Comparison of ENCODE assay signal across 10 cellular contexts in the genomic region with DNA sequence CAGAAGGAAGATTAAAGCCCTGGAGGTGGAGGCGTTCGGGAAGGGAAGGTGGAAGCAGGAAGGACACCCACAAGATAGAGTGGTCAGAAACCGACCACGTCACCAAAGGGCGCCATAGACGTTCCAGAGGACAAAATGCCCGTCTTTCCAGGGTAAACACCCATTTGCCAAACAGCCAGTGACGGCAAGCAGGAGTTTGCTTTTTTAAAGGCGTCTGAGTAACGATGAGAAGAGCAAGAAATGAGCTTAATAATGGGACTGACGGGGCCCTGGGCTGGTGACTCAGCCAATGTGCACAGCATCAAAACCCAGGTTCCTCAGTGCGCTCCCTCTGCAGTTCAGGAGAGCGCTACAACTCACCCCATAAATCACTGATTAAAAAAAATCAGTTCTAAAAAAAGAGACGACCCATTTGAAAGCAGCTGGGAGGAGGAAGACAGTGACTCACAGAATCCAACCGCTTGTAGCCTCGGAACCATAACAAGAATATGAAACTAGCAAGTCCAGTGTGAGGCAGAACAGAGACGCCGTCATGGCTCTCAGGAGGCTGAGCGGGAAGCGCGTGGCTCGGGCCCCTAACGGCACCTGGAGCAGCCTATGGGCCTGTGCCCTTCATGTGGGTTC. TPM values are rescaled to one million over a fixed set of nuclear protein-coding genes. Genes with fewer than 3 reads are reported as not detected.
DNase-seq lines count a peak whose midpoint lies in the region; ATAC-seq, FAIRE-seq and TF ChIP-seq lines count a peak whose summit lies in the region.
"Had no signal": no experiment of that assay in that cellular context is flagged by ENCODE, and none has a peak within 500 bp of the region (broad histone marks: within the 10 kb centered on the region; RNA-seq: fewer than 3 reads in every experiment).

No MANE protein-coding gene starts in this region.

- no peak overlapping the region for H3K14ac ChIP-seq in H9 (ENCODE audit: insufficient read depth, low read length)

- POLR2A ChIA-PET in HEK293T (lab: Yijun Ruan, JAX) = no interaction called here

- no peak overlapping the region for H4K5ac ChIP-seq in H9 (ENCODE audit: insufficient read length, low read depth, low read length)

- H3K9ac ChIP-seq in astrocyte (ENCODE audit: low read length) = peak overlapping the region; percentile 76
- H3K9ac ChIP-seq in H9 (ENCODE audit: extremely low read depth, insufficient read length, low read length) = no peak overlapping the region

- no peak overlapping the region for H3K4ac ChIP-seq in H9 (ENCODE audit: low read depth, low read length)

- no peak overlapping the region for H2BK15ac ChIP-seq in H9 (ENCODE audit: low read depth, low read length)

- H3K4me3 Mint-ChIP-seq in astrocyte (ENCODE audit: unreplicated experiment) (peak overlapping the region; percentile 25), H9 (no peak overlapping the region)

- no peaks in the 10 kb centered on the region for H3K9me3 ChIP-seq in astrocyte (ENCODE audit: insufficient read depth, low read depth, low read length)
- H3K9me3 ChIP-seq in thoracic aorta = no peaks in the 10 kb centered on the region
- H3K9me3 ChIP-seq in right cardiac atrium (ENCODE audit: control insufficient read depth, low read length) = no peaks in the 10 kb centered on the region
- no peaks in the 10 kb centered on the region for H3K9me3 ChIP-seq in H9 (ENCODE audit: control insufficient read depth, low read depth, low read length)

- H4K8ac ChIP-seq in H9 (replicated peaks; ENCODE audit: insufficient read length, low read depth, low read length) = no peak overlapping the region

- ATAC-seq in thoracic aorta (ENCODE audit: insufficient number of reproducible peaks, low FRiP score, low read depth) (peak; percentile 94), right cardiac atrium (no peak)

- no peak overlapping the region for H3K18ac ChIP-seq in H9 (ENCODE audit: insufficient read length, low read depth, low read length)

- peaks cover 88% of the 10 kb centered on the region for H3K79me2 ChIP-seq in astrocyte (ENCODE audit: insufficient read depth, low read length)
- peaks cover 1% of the 10 kb centered on the region; the same call in 1 of the 2 replicates for H3K79me2 ChIP-seq in H9 (ENCODE audit: insufficient read depth, low read length)

- H3K79me1 ChIP-seq in H9 (ENCODE audit: insufficient read depth, low read depth, low read length, poor library complexity, severe bottlenecking) = no peaks in the 10 kb centered on the region

- H3K36me3 ChIP-seq in astrocyte (ENCODE audit: insufficient read depth, low read length) (no peaks in the 10 kb centered on the region), thoracic aorta (no peaks in the 10 kb centered on the region)

- peak overlapping the region; percentile 91 for H3K27ac Mint-ChIP-seq in astrocyte (ENCODE audit: unreplicated experiment)
- no peak overlapping the region; a peak in 1 of 7 replicates for H3K27ac Mint-ChIP-seq in H9

- CTCF ChIA-PET in HEK293T (lab: Yijun Ruan, JAX) = no interaction called here

- H2BK12ac ChIP-seq in H9 (ENCODE audit: insufficient read length, low read depth, low read length) = no peak overlapping the region

- no peaks in the 10 kb centered on the region for H3K9me3 Mint-ChIP-seq in astrocyte (ENCODE audit: unreplicated experiment)
- H3K9me3 Mint-ChIP-seq in H9 = peaks cover 0 to 2% of the 10 kb centered on the region in 2 experiments; a peak in 1 of 5 replicates

- peak overlapping the region; percentile 85 for H3K4me2 ChIP-seq in astrocyte (ENCODE audit: low read length)
- H3K4me2 ChIP-seq in H9 (ENCODE audit: insufficient read depth, insufficient read length, low read length) = no peak overlapping the region

- intact Hi-C loops in right cardiac atrium (cut with DNase I) = loop anchor here in 2 of 4 donors (10.0 kb wide), 2 partner anchors 169 to 251 kb away; partner anchors contain the start of gene LARP4B (in 1 of the 2)

- H3K4me1 Mint-ChIP-seq in astrocyte (ENCODE audit: low read depth, unreplicated experiment) = peaks cover 53% of the 10 kb centered on the region
- peaks cover 10 to 15% of the 10 kb centered on the region in 2 experiments for H3K4me1 Mint-ChIP-seq in H9

- H3K27me3 ChIP-seq in astrocyte (ENCODE audit: insufficient read depth, low read length) = no peaks in the 10 kb centered on the region
- H3K27me3 ChIP-seq in thoracic aorta (replicated peaks; ENCODE audit: insufficient read depth) = no peaks in the 10 kb centered on the region
- no peaks in the 10 kb centered on the region for H3K27me3 ChIP-seq in right cardiac atrium (ENCODE audit: control insufficient read depth, insufficient read depth)
- H3K27me3 ChIP-seq in H9 (ENCODE audit: insufficient read depth, low read length) = no peaks in the 10 kb centered on the region

- H3K4me3 ChIP-seq in astrocyte (ENCODE audit: insufficient read depth, low read depth, low read length) (peak overlapping the region; percentile 47), thoracic aorta (peak overlapping the region; percentile 61), right cardiac atrium (ENCODE audit: low read length) (no peak overlapping the region)

- H4K20me1 ChIP-seq in astrocyte (ENCODE audit: insufficient read depth, low read length) (peaks cover 71% of the 10 kb centered on the region), H9 (ENCODE audit: control insufficient read depth, insufficient read depth, insufficient read length) (no peaks in the 10 kb centered on the region)

- no peaks in the 10 kb centered on the region for H3K27me3 Mint-ChIP-seq in astrocyte (ENCODE audit: low read depth, unreplicated experiment)
- peaks cover 14% of the 10 kb centered on the region for H3K27me3 Mint-ChIP-seq in H9 (ENCODE audit: low read depth)

- H3K56ac ChIP-seq in H9 (ENCODE audit: insufficient read length, low read depth, low read length) = no peak overlapping the region

- H3K23me2 ChIP-seq in H9 (ENCODE audit: insufficient read length, low read depth, low read length, poor library complexity, severe bottlenecking) = peaks cover 2% of the 10 kb centered on the region

- no peak overlapping the region for H2BK20ac ChIP-seq in H9 (ENCODE audit: low read depth, low read length, poor library complexity, severe bottlenecking)

- no peak overlapping the region for H2BK5ac ChIP-seq in H9 (ENCODE audit: insufficient read length, low read length)

- H2AFZ ChIP-seq in astrocyte (ENCODE audit: low read depth, low read length) (peak overlapping the region; percentile 27), H9 (ENCODE audit: low read length) (no peak overlapping the region)

- TF ChIP-seq CTCF in astrocyte (IDR thresholded peaks at IDR 0.05; ENCODE audit: insufficient read depth, low read depth, low read length) (no peak), thoracic aorta (IDR thresholded peaks at IDR 0.05) (peak; percentile 9), H9 (conservative IDR thresholded peaks at IDR 0.05) (no peak)

- no peak overlapping the region for H4K91ac ChIP-seq in H9 (ENCODE audit: insufficient read length, low read depth, low read length)

- no peak overlapping the region for H2BK120ac ChIP-seq in H9 (ENCODE audit: low read depth, low read length, poor library complexity, severe bottlenecking)

- WGBS in right cardiac atrium = 83% methylated on average over 23 of the region's 23 CpGs
- no CpG with 5 or more reads among the region's 23 CpGs for WGBS in H9 (ENCODE audit: extremely low coverage, insufficient read length, low lambda C conversion rate)

- no peak overlapping the region for H2AK5ac ChIP-seq in H9 (ENCODE audit: insufficient read length, low read length)

- no peak overlapping the region for H3T11ph ChIP-seq in H9 (ENCODE audit: low read length)

- H3K23ac ChIP-seq in H9 (ENCODE audit: insufficient read length, low read depth, low read length) = no peak overlapping the region

- peaks cover 30% of the 10 kb centered on the region for H3K4me1 ChIP-seq in astrocyte (ENCODE audit: insufficient read depth, low read length)
- peaks cover 14 to 41% of the 10 kb centered on the region in 2 donors for H3K4me1 ChIP-seq in thoracic aorta (ENCODE audit: control insufficient read depth in 1 of 2, low read depth in 2 of 2)
- H3K4me1 ChIP-seq in right cardiac atrium (ENCODE audit: control insufficient read depth, insufficient read depth, low read length) = peaks cover 18% of the 10 kb centered on the region
- no peaks in the 10 kb centered on the region for H3K4me1 ChIP-seq in H9 (ENCODE audit: insufficient read depth, low read length)

- FAIRE-seq in astrocyte (lab: Jason Lieb, UNC) = peak; percentile 93
- FAIRE-seq: GM18507 had no signal

- DNase-seq in HEK293T (ENCODE audit: extremely low spot score) = no peak
- peak; percentile 96 for DNase-seq in astrocyte (ENCODE audit: low read depth)
- peak; percentile 87 for DNase-seq in kidney glomerular epithelial cell (lab: John Stamatoyannopoulos, UW)
- DNase-seq in thoracic aorta (ENCODE audit: low spot score) = peak; percentile 53
- no peak for DNase-seq in right cardiac atrium
- no peak for DNase-seq in NK-92 treated with Interleukin-12 subunit alpha and Interleukin-12 subunit beta, amount 100 ng/mL, for 24 hours (lab: John Stamatoyannopoulos, UW)
- no peak for DNase-seq in NCI-H128 (lab: John Stamatoyannopoulos, UW; ENCODE audit: unreplicated experiment)
- DNase-seq in H9 = no peak
- DNase-seq: OCI-M1 had no signal

- H3K36me3 Mint-ChIP-seq in astrocyte (ENCODE audit: low read depth, unreplicated experiment) (peaks cover 6% of the 10 kb centered on the region), H9 (ENCODE audit: insufficient read depth in 1 of 3, low read depth in 3 of 3) (peaks cover 0 to 6% (median 0%) of the 10 kb centered on the region in 3 experiments; a peak in 3 of 7 replicates)

- H3K27ac ChIP-seq in astrocyte (ENCODE audit: low read depth, low read length) (peak overlapping the region; percentile 84), thoracic aorta (peak overlapping the region; percentile 76 to 80), right cardiac atrium (ENCODE audit: low read length) (no peak overlapping the region), H9 (ENCODE audit: insufficient read length, low read depth, low read length) (no peak overlapping the region)

TF ChIP-seq in HEK293T, 16 proteins besides CTCF, POLR2A, EP300 and RAD21:
- no peak for TF ChIP-seq FOXM1 (IDR thresholded peaks at IDR 0.05; ENCODE audit: borderline replicate concordance)
- no peak for TF ChIP-seq TARDBP (IDR thresholded peaks at IDR 0.05)
- TF ChIP-seq L3MBTL2 (conservative IDR thresholded peaks at IDR 0.05) = 0 out of 2 replicates have a peak, but pooled peaks have one; percentile 16
- TF ChIP-seq HDGF (IDR thresholded peaks at IDR 0.05; ENCODE audit: borderline replicate concordance) = no peak
- TF ChIP-seq ELF4 (IDR thresholded peaks at IDR 0.05) = no peak

RNA-seq across cellular contexts. Expression of gene DIP2C, which starts 5.9 kb away (rescaled TPM):
- total RNA-seq in astrocyte (27.3 and 30.1 TPM in 2 replicates), thoracic aorta (10 to 100 TPM; 36.8 to 44.0 TPM), right cardiac atrium (10 to 100 TPM; 23.7 to 31.5 (median 26.9) TPM), H9 (2021) (7.6 and 7.9 TPM in 2 replicates)
- polyA plus RNA-seq in right cardiac atrium = 7.9 TPM

Comparison
In these comparisons a context has a peak if more than half of its experiments do, and no peak if none do; other contexts are left out.
1. DNase-seq: peak in astrocyte (single experiment), kidney glomerular epithelial cell (single experiment) and thoracic aorta (single experiment); none in HEK293T (single experiment), right cardiac atrium (0 of 3), NK-92 treated with Interleukin-12 subunit alpha and Interleukin-12 subunit beta, amount 100 ng/mL, for 24 hours (single experiment), NCI-H128 (single experiment) and H9 (single experiment).
2. H3K27ac ChIP-seq: peak in astrocyte (single experiment) and thoracic aorta (2 of 2); none in right cardiac atrium (single experiment) and H9 (single experiment).